In the genomic region with DNA sequence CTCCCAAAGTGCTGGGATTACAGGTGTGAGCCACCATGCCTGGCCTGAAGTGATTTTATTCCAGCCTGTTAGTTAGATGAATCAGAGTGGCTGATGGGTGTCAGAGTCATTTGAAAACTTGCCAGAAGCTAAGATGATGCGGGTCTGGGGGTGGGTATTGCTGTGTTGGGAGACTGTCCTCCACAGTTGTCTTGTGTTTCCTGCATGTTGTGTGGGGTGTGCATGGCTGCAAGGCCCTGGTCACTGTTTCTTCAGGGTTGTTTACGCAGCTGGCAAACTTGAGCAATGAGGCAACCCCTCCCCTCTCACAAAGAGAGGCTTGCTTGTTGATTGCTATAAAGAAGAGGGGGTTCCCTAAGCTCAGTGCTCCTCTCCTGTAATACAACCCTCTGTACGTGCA, we compare ENCODE assay signal across 23 cellular contexts.
DNase-seq lines count a peak whose midpoint lies in the region; ATAC-seq and TF ChIP-seq lines count a peak whose summit lies in the region.
"Had no signal": no experiment of that assay in that cellular context is flagged by ENCODE, and none has a peak within 500 bp of the region (broad histone marks: within the 10 kb centered on the region; RNA-seq: fewer than 3 reads in every experiment).

No MANE protein-coding gene starts in this region.

- BruUV-seq in Calu3 (replicated peaks; lab: Mats Ljungman, UMichigan), result no TSS peak

- WGBS in body of pancreas, 2 donors, result 88 to 90% methylated on average over 1 to 3 of the region's 3 CpGs

- H3K4me3 ChIP-seq in body of pancreas, result no peak overlapping the region
- H3K4me3 ChIP-seq: A549; BLaER1 treated with 17β-estradiol and CSF1 and Interleukin-3, amounts not matched to agents 10 nM and 100 nM; GM23338 had no signal

- CTCF ChIA-PET in Calu3 (lab: Charles Lee), result interaction anchor here (0.7 kb wide), 1 partner anchor 579 kb away, joined by 4 read pairs; no protein-coding TSS in a partner anchor

- H3K9me3 Mint-ChIP-seq in Calu3 (ENCODE audit: low read depth, unreplicated experiment), result no peaks in the 10 kb centered on the region
- H3K9me3 Mint-ChIP-seq: CD4-positive, alpha-beta T cell; CD8-positive, alpha-beta memory T cell; GM23338; H9 had no signal

- no peak for TF ChIP-seq CTCF in body of pancreas (IDR thresholded peaks at IDR 0.05)
- no peak for TF ChIP-seq CTCF in Calu3 (IDR thresholded peaks at IDR 0.05; ENCODE audit: unreplicated experiment)

- H3K36me3 Mint-ChIP-seq in Calu3 (ENCODE audit: insufficient read depth, unreplicated experiment), result peaks cover 3% of the 10 kb centered on the region
- H3K36me3 Mint-ChIP-seq: CD14-positive monocyte; CD8-positive, alpha-beta memory T cell had no signal

- no peaks in the 10 kb centered on the region for H3K9me3 ChIP-seq in body of pancreas
- H3K9me3 ChIP-seq: A549; BE2C; BLaER1 treated with 17β-estradiol and CSF1 and Interleukin-3, amounts not matched to agents 10 nM and 100 nM had no signal

- no peak overlapping the region for H3K27ac ChIP-seq in body of pancreas
- H3K27ac ChIP-seq: 22Rv1; A549; BLaER1 treated with 17β-estradiol and CSF1 and Interleukin-3, amounts not matched to agents 10 nM and 100 nM had no signal

- H3K27me3 Mint-ChIP-seq in Calu3 (ENCODE audit: unreplicated experiment), result peaks cover 9% of the 10 kb centered on the region

- H3K27me3 ChIP-seq in body of pancreas, result no peaks in the 10 kb centered on the region
- H3K27me3 ChIP-seq: BLaER1 treated with 17β-estradiol and CSF1 and Interleukin-3, amounts not matched to agents 10 nM and 100 nM had no signal

- no peak for TF ChIP-seq POLR2A in body of pancreas (IDR thresholded peaks at IDR 0.05)

- H3K4me1 Mint-ChIP-seq in Calu3 (ENCODE audit: low read depth, unreplicated experiment), result peaks cover 9% of the 10 kb centered on the region
- H3K4me1 Mint-ChIP-seq: CD14-positive monocyte, GM23338 had no signal

- no peaks in the 10 kb centered on the region for H3K36me3 ChIP-seq in body of pancreas (replicated peaks in 1 of 2; ENCODE audit: insufficient read depth in 1 of 2, low read depth in 2 of 2)
- H3K36me3 ChIP-seq: BE2C; BLaER1 treated with 17β-estradiol and CSF1 and Interleukin-3, amounts not matched to agents 10 nM and 100 nM had no signal

- H3K4me1 ChIP-seq in body of pancreas, result no peaks in the 10 kb centered on the region
- H3K4me1 ChIP-seq: A549, BE2C had no signal

- no peak overlapping the region for H3K4me3 Mint-ChIP-seq in Calu3 (ENCODE audit: low read depth, unreplicated experiment)
- H3K4me3 Mint-ChIP-seq: CD14-positive monocyte; CD4-positive, alpha-beta T cell; CD8-positive, alpha-beta memory T cell; GM23338; H9 had no signal

- ATAC-seq in sciatic nerve (no peak), body of pancreas (no peak), HG03025 (IDR thresholded peaks at IDR 0.05; ENCODE audit: low FRiP score, unreplicated experiment) (no peak)
- ATAC-seq: A549, GM23338, HCT116 had no signal

- H3K27ac Mint-ChIP-seq in Calu3 (ENCODE audit: unreplicated experiment), result no peak overlapping the region
- H3K27ac Mint-ChIP-seq: CD14-positive monocyte; CD4-positive, alpha-beta T cell; GM23338; H9 had no signal

- DNase-seq in DMS53 (lab: John Stamatoyannopoulos, UW), result peak; percentile 20
- DNase-seq in DMS53 treated with DMSO at 0.1 percent for 48 hours (lab: John Stamatoyannopoulos, UW; ENCODE audit: unreplicated experiment), result no peak
- DNase-seq in LHCN-M2 (ENCODE audit: low read depth), result peak; percentile 57
- peak; percentile 17 for DNase-seq in iris pigment epithelial cell (ENCODE audit: low read depth)
- peak; percentile 12 for DNase-seq in sciatic nerve (ENCODE audit: low spot score)
- DNase-seq in body of pancreas, result no peak
- DNase-seq in Calu3, result no peak
- DNase-seq: ACHN; AML-193; BE2C; CD4-positive, alpha-beta T cell; CD8-positive, alpha-beta memory T cell; DMS153; DMS79 treated with DMSO at 0.1 percent for 48 hours; GF-D8; H9 had no signal

- intact Hi-C loops in sciatic nerve (cut with DNase I) (loop anchor here (5.0 kb wide), 1 partner anchor 208 kb away; no protein-coding TSS in a partner anchor), body of pancreas (cut with DNase I) (loop anchor here (10.0 kb wide), 1 partner anchor 205 kb away; no protein-coding TSS in a partner anchor), Calu3 (cut with micrococcal nuclease; ENCODE audit: unreplicated experiment) (loop anchor here (10.0 kb wide), 1 partner anchor 235 kb away; a partner anchor contains a TSS)

Comparison
In these comparisons a context has a peak if more than half of its experiments do, and no peak if none do; other contexts are left out.
1. DNase-seq: peak in DMS53 (single experiment), LHCN-M2 (single experiment), iris pigment epithelial cell (single experiment) and sciatic nerve (single experiment); none in DMS53 treated with DMSO at 0.1 percent for 48 hours (single experiment), body of pancreas (0 of 4) and Calu3 (single experiment).